9 cellular contexts compared by ENCODE assay signal in the genomic region with DNA sequence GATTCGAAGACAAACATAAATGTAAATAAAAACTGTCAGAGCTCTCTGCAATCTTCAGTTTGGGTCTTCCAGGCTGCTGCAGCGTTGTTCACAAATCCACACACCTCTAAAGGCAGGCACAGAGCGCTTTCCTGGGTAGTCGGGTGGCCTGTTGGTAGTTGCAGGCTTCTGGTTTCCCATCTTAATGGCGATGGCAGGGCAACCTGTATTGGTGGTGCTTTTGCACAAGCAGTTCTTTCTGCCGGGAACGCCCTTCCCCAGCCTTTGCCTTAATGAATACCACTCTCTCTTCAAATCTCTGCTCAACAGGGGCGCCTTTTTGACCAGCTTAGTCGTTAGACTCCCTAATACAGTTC. TPM values are rescaled to one million over a fixed set of nuclear protein-coding genes. Genes with fewer than 3 reads are reported as not detected.
DNase-seq lines count a peak whose midpoint lies in the region; ATAC-seq and TF ChIP-seq lines count a peak whose summit lies in the region.
"Had no signal": no experiment of that assay in that cellular context is flagged by ENCODE, and none has a peak within 500 bp of the region (broad histone marks: within the 10 kb centered on the region; RNA-seq: fewer than 3 reads in every experiment).

No MANE protein-coding gene starts in this region.

- H3K4me1 Mint-ChIP-seq in CD8-positive, alpha-beta memory T cell, result peaks cover 12 to 23% (median 18%) of the 10 kb centered on the region in 3 donors
- H3K4me1 Mint-ChIP-seq in activated CD4-positive, alpha-beta memory T cell treated with anti-CD3 and anti-CD28 coated beads for 36 hours (ENCODE audit: low read depth), result peaks cover 12% of the 10 kb centered on the region

- intact Hi-C loops in activated CD4-positive, alpha-beta memory T cell treated with anti-CD3 and anti-CD28 coated beads for 36 hours (cut with micrococcal nuclease), result loop anchor here (1.0 to 10.0 kb wide), 3 partner anchors 76 to 475 kb away; a partner anchor contains a TSS
- intact Hi-C loops in prostate gland (cut with DNase I), result loop anchor here (5.0 kb wide), 1 partner anchor 133 kb away; a partner anchor contains a TSS

- peak overlapping the region; percentile 34; the same call in 1 of the 2 replicates for H3K9ac ChIP-seq in HUES48 (ENCODE audit: low read depth, low read length)

- H3K9me3 ChIP-seq in CD8-positive, alpha-beta memory T cell (ENCODE audit: low read length), result no peaks in the 10 kb centered on the region
- H3K9me3 ChIP-seq in HUES48 (ENCODE audit: control insufficient read depth, insufficient read depth, low read length) (no peaks in the 10 kb centered on the region), cardiac muscle cell (ENCODE audit: low read depth) (no peaks in the 10 kb centered on the region), prostate gland (no peaks in the 10 kb centered on the region)

- no peaks in the 10 kb centered on the region for H3K27me3 ChIP-seq in CD8-positive, alpha-beta memory T cell (ENCODE audit: insufficient read depth, low read length, poor library complexity, severe bottlenecking)
- no peaks in the 10 kb centered on the region for H3K27me3 ChIP-seq in HUES48 (ENCODE audit: control insufficient read depth, insufficient read depth, low read length)
- no peaks in the 10 kb centered on the region for H3K27me3 ChIP-seq in cardiac muscle cell
- H3K27me3 ChIP-seq in prostate gland (replicated peaks; ENCODE audit: insufficient read depth), result no peaks in the 10 kb centered on the region

- no peak for TF ChIP-seq POLR2A in prostate gland (IDR thresholded peaks at IDR 0.05)

- peaks cover 0 to 20% (median 5%) of the 10 kb centered on the region in 3 donors for H3K36me3 Mint-ChIP-seq in CD8-positive, alpha-beta memory T cell
- peaks cover 4% of the 10 kb centered on the region for H3K36me3 Mint-ChIP-seq in activated CD4-positive, alpha-beta memory T cell treated with anti-CD3 and anti-CD28 coated beads for 36 hours

- H3K27ac Mint-ChIP-seq in CD8-positive, alpha-beta memory T cell, result peak overlapping the region; percentile 91 to 99 (median 98)
- H3K27ac Mint-ChIP-seq in activated CD4-positive, alpha-beta memory T cell treated with anti-CD3 and anti-CD28 coated beads for 36 hours, result peak overlapping the region; percentile 96

- POLR2A ChIA-PET in CD8-positive, alpha-beta memory T cell (lab: Charles Lee), result no interaction called here
- POLR2A ChIA-PET in activated CD4-positive, alpha-beta memory T cell treated with anti-CD3 and anti-CD28 coated beads for 36 hours (lab: Charles Lee), result no interaction called here

- H3K9me3 Mint-ChIP-seq in CD8-positive, alpha-beta memory T cell, result no peaks in the 10 kb centered on the region
- no peaks in the 10 kb centered on the region for H3K9me3 Mint-ChIP-seq in activated CD4-positive, alpha-beta memory T cell treated with anti-CD3 and anti-CD28 coated beads for 36 hours

- H3K27me3 Mint-ChIP-seq in CD8-positive, alpha-beta memory T cell, result peaks cover 5 to 8% of the 10 kb centered on the region in 2 donors
- H3K27me3 Mint-ChIP-seq in activated CD4-positive, alpha-beta memory T cell treated with anti-CD3 and anti-CD28 coated beads for 36 hours, result no peaks in the 10 kb centered on the region

- no peaks in the 10 kb centered on the region for H3K36me3 ChIP-seq in CD8-positive, alpha-beta memory T cell (ENCODE audit: insufficient read depth, low read length)
- H3K36me3 ChIP-seq in HUES48 (ENCODE audit: control insufficient read depth, insufficient read depth, low read length) (peaks cover 6% of the 10 kb centered on the region), cardiac muscle cell (peaks cover 4% of the 10 kb centered on the region), prostate gland (no peaks in the 10 kb centered on the region)

- H3K4me3 Mint-ChIP-seq in CD8-positive, alpha-beta memory T cell, result peak overlapping the region; percentile 90 to 98 (median 96)
- H3K4me3 Mint-ChIP-seq in activated CD4-positive, alpha-beta memory T cell treated with anti-CD3 and anti-CD28 coated beads for 36 hours, result peak overlapping the region; percentile 86

- CTCF ChIA-PET in CD8-positive, alpha-beta memory T cell (lab: Charles Lee), result no interaction called here
- CTCF ChIA-PET in activated CD4-positive, alpha-beta memory T cell treated with anti-CD3 and anti-CD28 coated beads for 36 hours (lab: Charles Lee), result interaction anchor here (1.3 to 2.5 kb wide), 3 partner anchors 52 to 722 kb away, joined by 3 to 10 read pairs (median 5); no protein-coding TSS in a partner anchor

- WGBS in prostate gland, result 26% methylated on average over 8 of the region's 9 CpGs

- H3K27ac ChIP-seq in CD8-positive, alpha-beta memory T cell (ENCODE audit: low read depth, low read length), result peak overlapping the region; percentile 80
- H3K27ac ChIP-seq in HUES48 (ENCODE audit: low read depth, low read length), result peak overlapping the region; percentile 80
- H3K27ac ChIP-seq in cardiac muscle cell, result peak overlapping the region; percentile 93
- H3K27ac ChIP-seq in prostate gland, result peak overlapping the region; percentile 79 to 80

- peak overlapping the region; percentile 77 for H3K4me3 ChIP-seq in CD8-positive, alpha-beta memory T cell (ENCODE audit: low read length)
- H3K4me3 ChIP-seq in HUES48 (ENCODE audit: low read depth, low read length) (peak overlapping the region; percentile 85), cardiac muscle cell (peak overlapping the region; percentile 63), prostate gland (peak overlapping the region; percentile 91 to 92)

- peaks cover 13% of the 10 kb centered on the region for H3K4me1 ChIP-seq in CD8-positive, alpha-beta memory T cell (ENCODE audit: insufficient read depth, low read length)
- H3K4me1 ChIP-seq in HUES48 (ENCODE audit: control insufficient read depth, insufficient read depth, low read length) (0 out of 2 replicates have a peak, but pooled peaks cover 1% of the 10 kb centered on the region), cardiac muscle cell (ENCODE audit: low read depth) (peaks cover 13% of the 10 kb centered on the region), prostate gland (replicated peaks) (no peaks in the 10 kb centered on the region)

- DNase-seq in CD8-positive, alpha-beta memory T cell, result no peak
- peak; percentile 32 for DNase-seq in activated CD4-positive, alpha-beta memory T cell treated with anti-CD3 and anti-CD28 coated beads for 36 hours
- DNase-seq in cardiac muscle cell (ENCODE audit: low read depth in 1 of 2, low spot score in 1 of 2) (peak in 1 of 2 donors; percentile 34), prostate gland (ENCODE audit: low spot score) (no peak), cerebellar nuclear complex (lab: John Stamatoyannopoulos, UW) (no peak)

- ATAC-seq in HG03097 (IDR thresholded peaks at IDR 0.05; ENCODE audit: low FRiP score, unreplicated experiment) (no peak), HG03432 (IDR thresholded peaks at IDR 0.05; ENCODE audit: unreplicated experiment) (no peak)

- TF ChIP-seq CTCF in cardiac muscle cell (IDR thresholded peaks at IDR 0.05; ENCODE audit: low read depth, low read length) (no peak), prostate gland (IDR thresholded peaks at IDR 0.05) (no peak)

RNA-seq across cellular contexts. Expression of a gene that starts 0.7 kb away (rescaled TPM):
- total RNA-seq in CD8-positive, alpha-beta memory T cell, result 10 to 100 TPM; 20.2 to 21.3 TPM
- 31.6 TPM for polyA plus RNA-seq in CD8-positive, alpha-beta memory T cell
- 10 to 100 TPM; 15.3 to 17.0 TPM for total RNA-seq in activated CD4-positive, alpha-beta memory T cell treated with anti-CD3 and anti-CD28 coated beads for 36 hours
- 19.1 and 20.6 TPM in 2 replicates for total RNA-seq in cardiac muscle cell
- 26.4 and 40.3 TPM in 2 replicates for polyA plus RNA-seq in cardiac muscle cell
- 10 to 100 TPM; 21.3 to 25.4 TPM for total RNA-seq in prostate gland

RNA-seq across cellular contexts. Expression of a gene that starts 31.2 kb away (rescaled TPM):
- total RNA-seq in CD8-positive, alpha-beta memory T cell, result under 1 TPM; 0.11 to 0.24 TPM
- not detected for polyA plus RNA-seq in CD8-positive, alpha-beta memory T cell
- under 1 TPM; 0.62 to 0.87 TPM for total RNA-seq in activated CD4-positive, alpha-beta memory T cell treated with anti-CD3 and anti-CD28 coated beads for 36 hours
- total RNA-seq in cardiac muscle cell (0.88 and 2.4 TPM in 2 replicates), prostate gland (1 to 10 TPM in 1 of 2 donors, under 1 TPM in 1; 0.68 to 4.5 TPM)
- 1.1 TPM in 1 of 2 replicates, not detected in the other for polyA plus RNA-seq in cardiac muscle cell
- total RNA-seq: M059J had no signal
